10 cellular contexts compared by ENCODE assay signal in the genomic region with DNA sequence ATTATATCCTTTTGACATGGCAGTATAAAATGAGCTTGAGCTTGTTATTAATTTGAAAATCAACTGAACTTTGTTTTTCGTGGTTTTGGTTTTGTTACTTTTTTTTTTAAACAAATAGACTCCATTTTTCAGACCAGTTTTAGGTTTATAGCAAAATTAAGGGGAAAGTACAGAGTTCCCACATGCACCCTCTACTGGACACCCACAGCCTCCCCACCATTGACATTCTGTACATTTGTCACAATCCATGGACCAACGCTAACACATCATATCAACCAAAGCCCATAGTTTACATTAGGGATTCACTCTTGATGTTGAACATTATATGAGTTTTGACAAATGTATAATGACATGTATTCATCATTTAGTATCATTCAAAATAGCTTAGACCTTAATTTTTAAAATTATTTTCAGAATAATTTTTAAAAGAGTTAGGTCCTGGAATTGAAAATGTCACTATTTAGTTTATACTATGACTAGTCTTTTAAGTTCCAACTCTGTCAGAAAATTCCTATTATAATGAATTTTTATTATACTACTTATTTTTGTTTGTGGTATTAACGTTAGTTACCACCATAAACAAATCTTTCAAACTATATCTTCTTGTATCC. TPM values are rescaled to one million over a fixed set of nuclear protein-coding genes. Genes with fewer than 3 reads are reported as not detected.
A peak's percentile ranks its signal among the peaks of the same experiment; 100 is the strongest.
DNase-seq lines count a peak whose midpoint lies in the region; ATAC-seq, FAIRE-seq and TF ChIP-seq lines count a peak whose summit lies in the region.
"Had no signal": no experiment of that assay in that cellular context is flagged by ENCODE, and none has a peak within 500 bp of the region (broad histone marks: within the 10 kb centered on the region; RNA-seq: fewer than 3 reads in every experiment).

No MANE protein-coding gene starts in this region.

- no peaks in the 10 kb centered on the region for H3K79me2 ChIP-seq in HepG2 (ENCODE audit: insufficient read depth, low read length)

- no peaks in the 10 kb centered on the region for H3K4me1 Mint-ChIP-seq in effector memory CD8-positive, alpha-beta T cell (ENCODE audit: low read depth in 2 of 2)

- H3K4me3 Mint-ChIP-seq in effector memory CD8-positive, alpha-beta T cell, result no peak overlapping the region

- no peak for DNase-seq in D721Med (ENCODE audit: insufficient read length, low spot score)
- DNase-seq in WERI-Rb-1, result peak; percentile 32
- peak; percentile 10 for DNase-seq in HepG2 (ENCODE audit: low spot score)
- no peak for DNase-seq in upper lobe of left lung
- DNase-seq in NCI-H345 (lab: John Stamatoyannopoulos, UW), result no peak
- no peak for DNase-seq in effector memory CD8-positive, alpha-beta T cell
- no peak for DNase-seq in activated naive CD4-positive, alpha-beta T cell treated with anti-CD3 and anti-CD28 coated beads, Interleukin-2, amount 50 U/mL, for 16 hours
- DNase-seq: stimulated activated CD4-positive, alpha-beta T cell treated with anti-CD3 and anti-CD28 coated beads, Interleukin-4, amount 100 ng/mL, for 4 hours had no signal

- H2AFZ ChIP-seq in HepG2 (ENCODE audit: low read length), result no peak overlapping the region

- BruUV-seq in HepG2 (replicated peaks; lab: Mats Ljungman, UMichigan), result no TSS peak

- POLR2A ChIA-PET in HEK293 (lab: Yijun Ruan, JAX), result no interaction called here
- POLR2A ChIA-PET in HepG2 (lab: Yijun Ruan, JAX), result no interaction called here

- H3K9ac ChIP-seq in HepG2 (ENCODE audit: insufficient read depth, low read depth, low read length), result no peak overlapping the region

- H4K20me1 ChIP-seq in HepG2 (ENCODE audit: insufficient read depth, low read length), result no peaks in the 10 kb centered on the region

- peak; percentile 29 for FAIRE-seq in D721Med (lab: Jason Lieb, UNC)
- FAIRE-seq in HepG2 (lab: Jason Lieb, UNC), result peak; percentile 73

- ATAC-seq in HepG2 (peak; percentile 90), upper lobe of left lung (ENCODE audit: low FRiP score in 2 of 2) (no peak)
- no peak for ATAC-seq in effector memory CD8-positive, alpha-beta T cell (replicated peaks)

- H3K4me3 ChIP-seq in HEK293 (ENCODE audit: low read depth, low read length) (no peak overlapping the region), WERI-Rb-1 (ENCODE audit: low read depth, low read length) (no peak overlapping the region), HepG2 (replicated peaks in 1 of 3; ENCODE audit: insufficient read depth in 1 of 3, low read depth in 2 of 3, low read length in 3 of 3) (no peak overlapping the region), upper lobe of left lung (no peak overlapping the region)
- H3K4me3 ChIP-seq: SK-N-MC had no signal

- in situ Hi-C loops in HepG2 (cut with HindIII; ENCODE audit: extremely low pct_ligation_motif_present, low pct_unique_long_range_greater_than_20kb), result no loop called here

- H3K4me2 ChIP-seq in HepG2 (ENCODE audit: low read depth, low read length), result no peak overlapping the region

- no peaks in the 10 kb centered on the region for H3K27me3 Mint-ChIP-seq in effector memory CD8-positive, alpha-beta T cell

- H3K36me3 Mint-ChIP-seq in effector memory CD8-positive, alpha-beta T cell (ENCODE audit: insufficient read depth), result no peaks in the 10 kb centered on the region

- no peaks in the 10 kb centered on the region for H3K27me3 ChIP-seq in WERI-Rb-1 (ENCODE audit: insufficient read depth, low read depth, severe bottlenecking)
- no peaks in the 10 kb centered on the region for H3K27me3 ChIP-seq in HepG2 (ENCODE audit: control insufficient read depth in 1 of 2, insufficient read depth in 2 of 2, low read length in 2 of 2)
- H3K27me3 ChIP-seq in upper lobe of left lung, result no peaks in the 10 kb centered on the region

- H3K36me3 ChIP-seq in HEK293 (ENCODE audit: control insufficient read depth in 2 of 2, insufficient read depth in 1 of 2, low read length in 2 of 2), result no peaks in the 10 kb centered on the region
- H3K36me3 ChIP-seq in WERI-Rb-1, result no peaks in the 10 kb centered on the region; the same call in 1 of the 2 replicates
- no peaks in the 10 kb centered on the region for H3K36me3 ChIP-seq in HepG2 (replicated peaks in 1 of 2; ENCODE audit: control insufficient read depth in 1 of 2, insufficient read depth in 2 of 2, low read length in 2 of 2)
- H3K36me3 ChIP-seq in upper lobe of left lung, result no peaks in the 10 kb centered on the region

- H3K9me3 ChIP-seq in HEK293 (ENCODE audit: control insufficient read depth, insufficient read depth, low read depth, low read length) (no peaks in the 10 kb centered on the region), WERI-Rb-1 (ENCODE audit: severe bottlenecking) (no peaks in the 10 kb centered on the region), HepG2 (ENCODE audit: low read length) (no peaks in the 10 kb centered on the region), upper lobe of left lung (no peaks in the 10 kb centered on the region)

- 34% methylated on average over 3 of the region's 3 CpGs for WGBS in HepG2 (ENCODE audit: low lambda C conversion rate)
- WGBS in upper lobe of left lung, 2 donors, result 63 to 65% methylated on average over 3 of the region's 3 CpGs

- peaks cover 7% of the 10 kb centered on the region; the same call in 1 of the 2 replicates for H3K4me1 ChIP-seq in HEK293 (ENCODE audit: control insufficient read depth, insufficient read depth, low read length)
- H3K4me1 ChIP-seq in HepG2 (ENCODE audit: insufficient read depth, low read length), result no peaks in the 10 kb centered on the region
- H3K4me1 ChIP-seq in upper lobe of left lung, result no peaks in the 10 kb centered on the region

- H3K9me3 Mint-ChIP-seq in effector memory CD8-positive, alpha-beta T cell, result no peaks in the 10 kb centered on the region

- CTCF ChIA-PET in HEK293 (lab: Yijun Ruan, JAX), result interaction anchor here (0.6 to 1.3 kb wide), 17 partner anchors 12 to 840 kb away, joined by 3 to 8 read pairs (median 4); no protein-coding TSS in a partner anchor
- CTCF ChIA-PET in HepG2 (lab: Yijun Ruan, JAX; ENCODE audit: low intra/inter-chr PET ratio, low total read pairs), result interaction anchor here (1.0 to 1.6 kb wide), 3 partner anchors 27 to 180 kb away, joined by 3 to 10 read pairs (median 8); no protein-coding TSS in a partner anchor

- H3K27ac ChIP-seq in HEK293 (ENCODE audit: extremely low read depth, low read depth, low read length) (no peak overlapping the region), WERI-Rb-1 (0 out of 2 replicates have a peak overlapping the region, but pooled peaks have one; percentile 46), HepG2 (ENCODE audit: extremely low read length, insufficient read depth, low read length) (no peak overlapping the region), upper lobe of left lung (no peak overlapping the region)
- H3K27ac ChIP-seq: SK-N-MC had no signal

- intact Hi-C loops in HepG2 (cut with micrococcal nuclease; ENCODE audit: unreplicated experiment), result loop anchor here (5.0 kb wide), 1 partner anchor 178 kb away; no protein-coding TSS in a partner anchor

- TF ChIP-seq CTCF in D721Med (IDR thresholded peaks at IDR 0.05; ENCODE audit: insufficient read depth, missing control alignments) (peak; percentile 56), HEK293 (tag by site-specific recombination; IDR thresholded peaks at IDR 0.05) (peak; percentile 31; the same call in 1 of the 2 replicates), WERI-Rb-1 (IDR thresholded peaks at IDR 0.05; ENCODE audit: low read depth, low read length) (peak; percentile 41; the same call in 1 of the 2 replicates), HepG2 (CRISPR knock-in tag; IDR thresholded peaks at IDR 0.05) (peak; percentile 54), upper lobe of left lung (IDR thresholded peaks at IDR 0.05) (peak in 2 of 6 experiments; percentile 5 to 10)

- TF ChIP-seq EP300 in HepG2 (IDR thresholded peaks at IDR 0.05; ENCODE audit: low read depth in 2 of 2, low read length in 2 of 2) (no peak), HepG2 (CRISPR knock-in tag; IDR thresholded peaks at IDR 0.05; ENCODE audit: borderline replicate concordance) (no peak), upper lobe of left lung (IDR thresholded peaks at IDR 0.05) (no peak)

- TF ChIP-seq RAD21 in HepG2 (CRISPR knock-in tag; IDR thresholded peaks at IDR 0.05), result no peak

- TF ChIP-seq POLR2A in HepG2 (IDR thresholded peaks at IDR 0.05; ENCODE audit: insufficient read depth in 1 of 2, low read depth in 2 of 2, low read length in 2 of 2) (no peak), upper lobe of left lung (IDR thresholded peaks at IDR 0.05) (no peak)

- H3K27ac Mint-ChIP-seq in effector memory CD8-positive, alpha-beta T cell, result no peak overlapping the region

TF ChIP-seq in HEK293, 187 proteins besides CTCF, POLR2A, EP300 and RAD21:
- no peak for TF ChIP-seq ZNF175 (tag by site-specific recombination; IDR thresholded peaks at IDR 0.05)
- peak; percentile 13; the same call in 1 of the 2 replicates for TF ChIP-seq MZF1 (tag by site-specific recombination; IDR thresholded peaks at IDR 0.05; ENCODE audit: borderline replicate concordance)

RNA-seq across cellular contexts. Expression of a gene that starts 35.3 kb away (rescaled TPM):
- total RNA-seq in HepG2 (2016; rRNA removed; fragmentation: Illumina TruSeq; extraction: Trizol), result 4.0 and 7.4 TPM in 2 replicates
- 0.61 and 0.62 TPM in 2 replicates for total RNA-seq in HepG2 (2016; cell fraction: cytosol; rRNA removed; fragmentation: Illumina TruSeq; extraction: Trizol; ENCODE audit: low read depth)
- total RNA-seq in HepG2 (2016; cell fraction: insoluble cytoplasmic fraction; rRNA removed; fragmentation: Illumina TruSeq; extraction: Trizol), result 4.5 and 5.1 TPM in 2 replicates
- 1.4 and 3.2 TPM in 2 replicates for total RNA-seq in HepG2 (2016; cell fraction: membrane; rRNA removed; fragmentation: Illumina TruSeq; extraction: Trizol)
- total RNA-seq in HepG2 (2016; cell fraction: nucleus; rRNA removed; fragmentation: Illumina TruSeq; extraction: Trizol), result 6.2 and 6.7 TPM in 2 replicates
- polyA plus RNA-seq in HepG2 (2011; rRNA removed), result 4.0 and 4.2 TPM in 2 replicates
- 1.3 and 2.5 TPM in 2 replicates for polyA plus RNA-seq in HepG2 (2011; cell fraction: cytosol; rRNA removed)
- 4.0 and 5.4 TPM in 2 replicates for polyA plus RNA-seq in HepG2 (2011; cell fraction: nucleus; rRNA removed)
- polyA plus RNA-seq in HepG2 (2012), result 5.7 and 8.3 TPM in 2 replicates
- polyA plus RNA-seq in HepG2 (2016; cell fraction: cytosol; fragmentation: Illumina TruSeq; extraction: Trizol; ENCODE audit: low read depth), result 0.10 and 0.15 TPM in 2 replicates
- 3.2 and 3.6 TPM in 2 replicates for polyA plus RNA-seq in HepG2 (2016; cell fraction: insoluble cytoplasmic fraction; fragmentation: Illumina TruSeq; extraction: Trizol; ENCODE audit: low read depth)
- polyA plus RNA-seq in HepG2 (2016; cell fraction: membrane; fragmentation: Illumina TruSeq; extraction: Trizol; ENCODE audit: low read depth), result 0.41 and 0.42 TPM in 2 replicates
- polyA plus RNA-seq in HepG2 (2016; cell fraction: nucleus; fragmentation: Illumina TruSeq; extraction: Trizol; ENCODE audit: insufficient read depth, low read depth), result 5.6 and 6.1 TPM in 2 replicates
- polyA minus RNA-seq in HepG2 (2011; rRNA and poly(A)+ RNA removed; ENCODE audit: low replicate concordance), result 3.5 and 7.2 TPM in 2 replicates
- 7.0 and 8.4 TPM in 2 replicates for polyA minus RNA-seq in HepG2 (2011; cell fraction: cytosol; rRNA and poly(A)+ RNA removed)
- polyA minus RNA-seq in HepG2 (2011; cell fraction: nucleus; rRNA and poly(A)+ RNA removed), result 15.8 and 20.4 TPM in 2 replicates
- total RNA-seq in upper lobe of left lung, result 10 to 100 TPM in 4 of 6 donors, 1 to 10 TPM in 2; 7.9 to 28.8 (median 11.9) TPM

Comparison
In these comparisons a context has a peak if more than half of its experiments do, and no peak if none do; other contexts are left out.
1. DNase-seq: peak in WERI-Rb-1 (single experiment) and HepG2 (single experiment); none in D721Med (single experiment), upper lobe of left lung (0 of 2), NCI-H345 (single experiment), effector memory CD8-positive, alpha-beta T cell (0 of 3) and activated naive CD4-positive, alpha-beta T cell treated with anti-CD3 and anti-CD28 coated beads, Interleukin-2, amount 50 U/mL, for 16 hours (single experiment).